In the genomic region with DNA sequence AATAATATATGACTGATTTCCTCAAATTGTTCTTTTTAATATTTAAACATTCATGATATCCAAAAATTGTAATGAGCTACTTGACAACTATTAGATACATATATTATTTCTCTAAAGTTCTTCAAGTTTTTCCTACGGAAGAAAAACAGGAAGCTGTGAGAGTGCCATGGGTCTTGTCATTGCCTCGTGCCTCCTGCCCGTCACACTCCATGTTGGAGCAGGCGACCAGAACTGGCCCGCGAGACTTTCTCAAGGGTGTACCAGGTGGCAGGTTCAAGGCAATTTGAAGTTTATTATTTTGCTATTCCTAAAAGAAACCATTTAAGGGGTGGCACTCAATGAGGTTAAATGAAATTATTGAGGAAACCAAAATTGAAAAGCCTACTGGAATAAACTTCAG, we compare ENCODE assay signal across 17 cellular contexts.
"Had no signal": no experiment of that assay in that cellular context is flagged by ENCODE, and none has a peak within 500 bp of the region (broad histone marks: within the 10 kb centered on the region; RNA-seq: fewer than 3 reads in every experiment).

No MANE protein-coding gene starts in this region.

- ATAC-seq: natural killer cell; psoas muscle; right lobe of liver; stimulated activated memory B cell treated with anti-CD40 and anti-IgM and Interleukin-4, amounts not matched to agents 10 μg/mL and 1 μg/mL and 100 μg/mL, for 72 hours; stimulated activated naive CD8-positive, alpha-beta T cell treated with anti-CD3 and anti-CD28 coated beads, Interleukin-15, amount 100 ng/mL, for 72 hours had no signal

- DNase-seq: islet precursor cell; left ventricle myocardium inferior; mesendoderm; naive B cell; natural killer cell; nephron progenitor cell; occipital lobe; psoas muscle; stimulated activated CD4-positive, alpha-beta T cell treated with anti-CD3 and anti-CD28 coated beads, Interleukin-1b, Interleukin-23, amount 100 ng/mL, for 48 hours; stimulated activated CD4-positive, alpha-beta T cell treated with anti-CD3 and anti-CD28 coated beads, Interleukin-2, amount 100 ng/mL, for 48 hours; stimulated activated CD4-positive, alpha-beta T cell treated with anti-CD3 and anti-CD28 coated beads, Interleukin-4, amount 100 ng/mL, for 4 hours; stimulated activated CD8-positive, alpha-beta memory T cell treated with anti-CD3 and anti-CD28 coated beads, Interleukin-4, amount 100 ng/mL, for 48 hours; stimulated activated naive CD4-positive, alpha-beta T cell treated with Interleukin-2 at 50 U/mL for 16 hours; stimulated activated naive CD8-positive, alpha-beta T cell treated with anti-CD3 and anti-CD28 coated beads, Interleukin-15, amount 100 ng/mL, for 72 hours; uterus had no signal
